Comparison of ENCODE assay signal across 14 cellular contexts in the genomic region with DNA sequence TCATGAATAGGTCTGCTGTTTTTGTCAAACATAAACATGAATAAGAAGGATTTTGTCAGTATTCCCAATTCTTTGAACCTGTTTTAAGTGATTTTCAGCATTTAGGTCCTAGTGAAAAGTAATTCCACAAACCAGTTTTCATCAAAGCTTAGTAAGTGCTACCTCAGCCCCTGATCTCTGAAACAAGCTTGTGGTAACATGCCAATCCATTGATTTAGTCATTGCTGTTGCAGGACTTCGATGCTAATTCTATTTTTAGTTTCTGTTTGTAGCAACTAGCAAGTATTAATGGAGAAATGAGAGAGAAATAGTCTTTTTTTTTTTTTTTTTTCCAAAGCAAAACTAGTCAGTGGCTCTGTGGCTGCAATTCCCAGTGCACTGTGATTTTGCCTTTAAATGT.
DNase-seq lines count a peak whose midpoint lies in the region; ATAC-seq, FAIRE-seq and TF ChIP-seq lines count a peak whose summit lies in the region.
"Had no signal": no experiment of that assay in that cellular context is flagged by ENCODE, and none has a peak within 500 bp of the region (broad histone marks: within the 10 kb centered on the region; RNA-seq: fewer than 3 reads in every experiment).

No MANE protein-coding gene starts in this region.

- H3K4me1 ChIP-seq in ACC112 (ENCODE audit: control insufficient read depth, insufficient read depth, low read length, unreplicated experiment) (no peaks in the 10 kb centered on the region), K562 (replicated peaks in 1 of 2; ENCODE audit: control insufficient read depth in 2 of 2, insufficient read depth in 2 of 2, low read length in 2 of 2) (peaks cover 0 to 19% of the 10 kb centered on the region in 2 experiments; a peak in 3 of 5 replicates)

- no peaks in the 10 kb centered on the region for H3K9me1 ChIP-seq in K562 (ENCODE audit: control insufficient read depth, insufficient read depth, low read length)

- H3K9me3 ChIP-seq in K562 (replicated peaks; ENCODE audit: control insufficient read depth, insufficient read depth, low read depth, low read length), result peaks cover 3% of the 10 kb centered on the region; the same call in 1 of the 2 replicates
- H3K9me3 ChIP-seq: BE2C had no signal

- no peak overlapping the region; the same call in 1 of the 2 replicates for H3K4me2 ChIP-seq in K562 (ENCODE audit: insufficient read depth, low read length)

- no peak for TF ChIP-seq CTCF in K562 (IDR thresholded peaks at IDR 0.05 in 2 of 3, conservative IDR thresholded peaks at IDR 0.05 in 1 of 3; ENCODE audit: insufficient read depth in 2 of 3, low read depth in 1 of 3, low read length in 3 of 3)

- no TSS peak for BruUV-seq in K562 (replicated peaks; lab: Mats Ljungman, UMichigan)

- TF ChIP-seq EP300 in K562 (IDR thresholded peaks at IDR 0.05; ENCODE audit: low read length), result no peak

- FAIRE-seq in K562 (lab: Jason Lieb, UNC), result no peak
- peak; percentile 33 for FAIRE-seq in islet of Langerhans (lab: Jason Lieb, UNC)
- FAIRE-seq: A204.1 had no signal

- CTCF ChIA-PET in K562 (lab: Yijun Ruan, JAX; ENCODE audit: low intra/inter-chr PET ratio), result no interaction called here

- in situ Hi-C loops in K562 (cut with MboI) (no loop called here), KBM-7 (cut with MboI; ENCODE audit: low pct_unique_long_range_greater_than_20kb, low sequenced_read_pairs) (no loop called here)

- no peak for ATAC-seq in K562
- ATAC-seq: CD8-positive, alpha-beta T cell had no signal

- 9% methylated on average over 1 of the region's 1 CpG for WGBS in K562 (ENCODE audit: insufficient coverage, low coverage, missing lambda C conversion rate)

- H3K9me3 Mint-ChIP-seq in activated T-cell treated with anti-CD3 and anti-CD28 coated beads, Interleukin-2, amount 50 U/mL, for 24 hours, result peaks cover 5% of the 10 kb centered on the region

- no peak overlapping the region for H2AFZ ChIP-seq in ACC112 (ENCODE audit: low read length, unreplicated experiment)
- 0 out of 2 replicates have a peak overlapping the region, but pooled peaks have one; percentile 21 for H2AFZ ChIP-seq in K562 (ENCODE audit: low read depth, low read length)

- H3K27me3 Mint-ChIP-seq in activated T-cell treated with anti-CD3 and anti-CD28 coated beads, Interleukin-2, amount 50 U/mL, for 24 hours, result peaks cover 9% of the 10 kb centered on the region

- H3K4me1 Mint-ChIP-seq in activated T-cell treated with anti-CD3 and anti-CD28 coated beads, Interleukin-2, amount 50 U/mL, for 24 hours (ENCODE audit: low read depth), result no peaks in the 10 kb centered on the region

- POLR2A ChIA-PET in K562 (lab: Yijun Ruan, JAX), result no interaction called here

- H3K27ac Mint-ChIP-seq in activated T-cell treated with anti-CD3 and anti-CD28 coated beads, Interleukin-2, amount 50 U/mL, for 24 hours, result no peak overlapping the region
- H3K27ac Mint-ChIP-seq: CD8-positive, alpha-beta T cell; HFFc6 had no signal

- no peak overlapping the region for H3K4me3 Mint-ChIP-seq in activated T-cell treated with anti-CD3 and anti-CD28 coated beads, Interleukin-2, amount 50 U/mL, for 24 hours
- H3K4me3 Mint-ChIP-seq: CD8-positive, alpha-beta T cell; HFFc6 had no signal

- H3K4me3 ChIP-seq in ACC112 (ENCODE audit: low read depth, low read length) (peak overlapping the region; percentile 45; the same call in 1 of the 2 replicates), K562 (no peak overlapping the region)

- H3K27ac ChIP-seq in ACC112 (ENCODE audit: low read depth, low read length) (no peak overlapping the region), K562 (ENCODE audit: extremely low read depth, low read depth, low read length) (peak overlapping the region; percentile 5; the same call in 1 of the 3 replicates)
- H3K27ac ChIP-seq: C4-2B had no signal

- DNase-seq in ELR (ENCODE audit: low read depth) (peak; percentile 20), K562 (ENCODE audit: extremely low read depth in 1 of 4, low spot score in 3 of 4) (no peak), CD1c-positive myeloid dendritic cell (ENCODE audit: extremely low spot score) (no peak), KBM-7 (no peak)
- no peak for DNase-seq in activated T-cell treated with anti-CD3 and anti-CD28 coated beads, Interleukin-2, amount 50 U/mL, for 24 hours
- DNase-seq: BE2C; CD8-positive, alpha-beta T cell; COR-L47; HCEC 1CT; HFFc6 had no signal

- no peak for TF ChIP-seq RAD21 in K562 (CRISPR knock-in tag; conservative IDR thresholded peaks at IDR 0.05 in 1 of 2, IDR thresholded peaks at IDR 0.05 in 1 of 2)

- no peaks in the 10 kb centered on the region for H3K36me3 Mint-ChIP-seq in activated T-cell treated with anti-CD3 and anti-CD28 coated beads, Interleukin-2, amount 50 U/mL, for 24 hours (ENCODE audit: low read depth)
- H3K36me3 Mint-ChIP-seq: CD8-positive, alpha-beta T cell had no signal

- H3K36me3 ChIP-seq in ACC112 (ENCODE audit: insufficient read depth, low read length) (no peaks in the 10 kb centered on the region), K562 (ENCODE audit: control insufficient read depth, insufficient read depth, low read length) (peaks cover 6% of the 10 kb centered on the region; the same call in 1 of the 3 replicates)
- H3K36me3 ChIP-seq: BE2C had no signal

- no peaks in the 10 kb centered on the region for H4K20me1 ChIP-seq in K562 (replicated peaks; ENCODE audit: control insufficient read depth, insufficient read depth, low read length)

- H3K79me2 ChIP-seq in ACC112 (ENCODE audit: control insufficient read depth, insufficient read depth, low read length, unreplicated experiment) (no peaks in the 10 kb centered on the region), K562 (ENCODE audit: control insufficient read depth, insufficient read depth, low read length) (peaks cover 10% of the 10 kb centered on the region)

- TF ChIP-seq POLR2A in K562 (conservative IDR thresholded peaks at IDR 0.05), result no peak

- intact Hi-C loops in K562 (cut with micrococcal nuclease), result no loop called here

- H3K27me3 ChIP-seq in ACC112 (ENCODE audit: insufficient read depth, low read length) (peaks cover 13% of the 10 kb centered on the region; the same call in 1 of the 2 replicates), K562 (ENCODE audit: control insufficient read depth in 2 of 2, insufficient read depth in 2 of 2, low read length in 2 of 2) (no peaks in the 10 kb centered on the region)
- H3K27me3 ChIP-seq: BE2C had no signal

- H3K9ac ChIP-seq in K562 (ENCODE audit: insufficient read depth in 1 of 2, low read depth in 2 of 2, low read length in 2 of 2), result no peak overlapping the region

TF ChIP-seq in K562, 482 proteins besides CTCF, POLR2A, EP300 and RAD21 (continues in another document):
- TF ChIP-seq NBN (IDR thresholded peaks at IDR 0.05; ENCODE audit: low read depth) (no peak), BDP1 (IDR thresholded peaks at IDR 0.05; ENCODE audit: insufficient read depth, insufficient read length) (no peak), GTF2F1 (IDR thresholded peaks at IDR 0.05; ENCODE audit: low read depth, low read length) (no peak), ASH1L (IDR thresholded peaks at IDR 0.05; ENCODE audit: borderline replicate concordance, low read depth, partially characterized antibody) (no peak), ZBTB7A (IDR thresholded peaks at IDR 0.05; ENCODE audit: borderline replicate concordance, control insufficient read depth, low read depth, low read length) (no peak), LEF1 (IDR thresholded peaks at IDR 0.05) (no peak), ZNF212 (CRISPR knock-in tag; IDR thresholded peaks at IDR 0.05) (no peak), GTF2E2 (tag; IDR thresholded peaks at IDR 0.05) (no peak), IRF2 (CRISPR knock-in tag; IDR thresholded peaks at IDR 0.05) (no peak), ZNF41 (CRISPR knock-in tag; conservative IDR thresholded peaks at IDR 0.05) (no peak), FOXM1 (IDR thresholded peaks at IDR 0.05; ENCODE audit: low read depth) (no peak), FOXM1 (CRISPR knock-in tag; IDR thresholded peaks at IDR 0.05; ENCODE audit: low read depth) (no peak), SMARCE1 (IDR thresholded peaks at IDR 0.05) (no peak), MTA3 (IDR thresholded peaks at IDR 0.05; ENCODE audit: borderline replicate concordance) (no peak), SNRNP70 (optimal IDR thresholded peaks at IDR 0.05; ENCODE audit: low read depth, low read length) (no peak), MEIS2 (IDR thresholded peaks at IDR 0.05; ENCODE audit: partially characterized antibody) (no peak)
- TF ChIP-seq, protein P1, sequence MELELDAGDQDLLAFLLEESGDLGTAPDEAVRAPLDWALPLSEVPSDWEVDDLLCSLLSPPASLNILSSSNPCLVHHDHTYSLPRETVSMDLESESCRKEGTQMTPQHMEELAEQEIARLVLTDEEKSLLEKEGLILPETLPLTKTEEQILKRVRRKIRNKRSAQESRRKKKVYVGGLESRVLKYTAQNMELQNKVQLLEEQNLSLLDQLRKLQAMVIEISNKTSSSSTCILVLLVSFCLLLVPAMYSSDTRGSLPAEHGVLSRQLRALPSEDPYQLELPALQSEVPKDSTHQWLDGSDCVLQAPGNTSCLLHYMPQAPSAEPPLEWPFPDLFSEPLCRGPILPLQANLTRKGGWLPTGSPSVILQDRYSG (tag; conservative IDR thresholded peaks at IDR 0.05; ENCODE audit: low read depth), result no peak
- TF ChIP-seq, protein P2, sequence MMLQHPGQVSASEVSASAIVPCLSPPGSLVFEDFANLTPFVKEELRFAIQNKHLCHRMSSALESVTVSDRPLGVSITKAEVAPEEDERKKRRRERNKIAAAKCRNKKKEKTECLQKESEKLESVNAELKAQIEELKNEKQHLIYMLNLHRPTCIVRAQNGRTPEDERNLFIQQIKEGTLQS (IDR thresholded peaks at IDR 0.05), result no peak
- TF ChIP-seq, protein P2 (CRISPR knock-in tag; conservative IDR thresholded peaks at IDR 0.05), result no peak
